In genomic region chr7:20330797-20331230, GRCh38 we compare ENCODE assay signal across 8 cellular contexts. TPM values are rescaled to one million over a fixed set of nuclear protein-coding genes. Genes with fewer than 3 reads are reported as not detected.
DNase-seq lines count a peak whose midpoint lies in the region; ATAC-seq, FAIRE-seq and TF ChIP-seq lines count a peak whose summit lies in the region.

ITGB8 (plus strand) TSS chr7:20330900; CDS start chr7:20331807, 907 bp downstream.

- peak within 1 kb of the TSS; percentile 70 for H3K4me3 ChIP-seq in AG04449 (ENCODE audit: low read depth, low read length)
- H3K4me3 ChIP-seq in brain microvascular endothelial cell (ENCODE audit: low read depth, low read length): peak within 1 kb of the TSS; percentile 82
- H3K4me3 ChIP-seq in kidney (ENCODE audit: low read length in 2 of 2): peak within 1 kb of the TSS; percentile 87 to 88

- H3K27ac ChIP-seq in brain microvascular endothelial cell (peak within 1 kb of the TSS; percentile 85), kidney (ENCODE audit: low read depth in 2 of 2, low read length in 2 of 2) (peak within 1 kb of the TSS; percentile 98 to 99)

- peak within 1 kb of the TSS; percentile 60 to 99 for H3K9ac ChIP-seq in kidney (ENCODE audit: low read length in 2 of 2)

- H3K36me3 ChIP-seq in brain microvascular endothelial cell (replicated peaks) (no peaks in the 10 kb centered on the region), kidney (ENCODE audit: control insufficient read depth in 1 of 2, insufficient read depth in 2 of 2, low read length in 2 of 2) (no peaks in the 10 kb centered on the region)

- in situ Hi-C loops in GM13977 (cut with MboI; ENCODE audit: low pct_unique_long_range_greater_than_20kb, low sequenced_read_pairs, unreplicated experiment) (no loop called here), brain microvascular endothelial cell (cut with HindIII; ENCODE audit: low pct_ligation_motif_present, low sequenced_read_pairs) (no loop called here), GM13976 (cut with MboI; ENCODE audit: low sequenced_read_pairs, unreplicated experiment) (no loop called here)

- intact Hi-C loops in kidney (cut with DNase I): no loop called here

- H3K4me1 ChIP-seq in kidney (ENCODE audit: control insufficient read depth in 1 of 2, insufficient read depth in 1 of 2, low read depth in 1 of 2, low read length in 2 of 2): peaks cover 0 to 2% of the 10 kb centered on the region in 2 donors

- H3K27me3 ChIP-seq in brain microvascular endothelial cell (replicated peaks): no peaks in the 10 kb centered on the region

- H3K9me3 ChIP-seq in kidney (ENCODE audit: control insufficient read depth in 1 of 2, low read length in 2 of 2): no peaks in the 10 kb centered on the region

- no peak for DNase-seq in AG04449 (ENCODE audit: low read depth, low spot score)
- DNase-seq in GM13977 (ENCODE audit: low spot score): peak; percentile 53
- DNase-seq in NCI-H226: peak; percentile 71
- no peak for DNase-seq in brain microvascular endothelial cell
- DNase-seq in kidney: no peak
- no peak for DNase-seq in stimulated activated naive CD8-positive, alpha-beta T cell treated with anti-CD3 and anti-CD28 coated beads, Interleukin-15, Interleukin-2, amounts not matched to agents 100 U/mL and 50 U/mL, for 24 hours
- DNase-seq in GM13976 (ENCODE audit: low spot score): no peak

- TF ChIP-seq CTCF in AG04449 (IDR thresholded peaks at IDR 0.05; ENCODE audit: insufficient read depth, low read length, missing control alignments) (no peak), GM13977 (IDR thresholded peaks at IDR 0.05; ENCODE audit: extremely low read depth, insufficient read depth, missing control alignments) (no peak), brain microvascular endothelial cell (IDR thresholded peaks at IDR 0.05; ENCODE audit: low read depth, low read length, missing control alignments) (no peak), kidney (IDR thresholded peaks at IDR 0.05; ENCODE audit: borderline replicate concordance, extremely low read depth, insufficient read depth) (no peak), GM13976 (IDR thresholded peaks at IDR 0.05; ENCODE audit: borderline replicate concordance, control extremely low read depth, extremely low read depth, insufficient read depth, missing control alignments) (no peak)

- FAIRE-seq in kidney (lab: Jason Lieb, UNC): no peak

- POLR2A ChIA-PET in AG04449 (lab: Yijun Ruan, JAX): no interaction called here

- ATAC-seq in HG02678 (IDR thresholded peaks at IDR 0.05; ENCODE audit: unreplicated experiment): peak; percentile 20
- ATAC-seq in stimulated activated naive CD8-positive, alpha-beta T cell treated with anti-CD3 and anti-CD28 coated beads, Interleukin-15, Interleukin-2, amounts not matched to agents 100 U/mL and 50 U/mL, for 24 hours: peak; percentile 30

- CTCF ChIA-PET in AG04449 (lab: Yijun Ruan, JAX): interaction anchor here (0.6 to 2.6 kb wide), 7 partner anchors 12 to 622 kb away, joined by 3 to 12 read pairs (median 4); no protein-coding TSS in a partner anchor

RNA-seq across cellular contexts. Expression of gene ITGB8, which starts in this region (rescaled TPM):
- 213 TPM for total RNA-seq in kidney
- polyA plus RNA-seq in kidney (ENCODE audit: insufficient read depth, low read depth, low replicate concordance): 10.3 TPM

Comparison
In these comparisons a context has a peak if more than half of its experiments do, and no peak if none do; other contexts are left out.
1. DNase-seq: peak in GM13977 (single experiment) and NCI-H226 (single experiment); none in AG04449 (single experiment), brain microvascular endothelial cell (single experiment), kidney (single experiment), stimulated activated naive CD8-positive, alpha-beta T cell treated with anti-CD3 and anti-CD28 coated beads, Interleukin-15, Interleukin-2, amounts not matched to agents 100 U/mL and 50 U/mL, for 24 hours (single experiment) and GM13976 (single experiment).
2. Peak in every context shown above with its lines, with median percentiles within 50 percentile points of each other: H3K4me3 ChIP-seq.